In genomic region chr2:239882781-239883180, GRCh38 we compare ENCODE assay signal across 15 cellular contexts.
DNase-seq lines count a peak whose midpoint lies in the region; ATAC-seq and TF ChIP-seq lines count a peak whose summit lies in the region.
"Had no signal": no experiment of that assay in that cellular context is flagged by ENCODE, and none has a peak within 500 bp of the region (broad histone marks: within the 10 kb centered on the region; RNA-seq: fewer than 3 reads in every experiment).

No MANE protein-coding gene starts in this region.

- no peak overlapping the region for H2BK5ac ChIP-seq in neuronal stem cell (ENCODE audit: low read length)

- no peaks in the 10 kb centered on the region for H3K36me3 Mint-ChIP-seq in T-helper 17 cell (ENCODE audit: low read depth)
- no peaks in the 10 kb centered on the region for H3K36me3 Mint-ChIP-seq in endothelial cell (ENCODE audit: low read depth, unreplicated experiment)

- intact Hi-C loops in vagina (cut with DNase I): no loop called here

- H2AFZ ChIP-seq in neuronal stem cell (ENCODE audit: low read length): no peak overlapping the region
- H2AFZ ChIP-seq: PC-9 had no signal

- DNase-seq in activated effector memory CD4-positive, alpha-beta T cell treated with anti-CD3 and anti-CD28 coated beads, Interleukin-2, amount 50 U/mL, for 16 hours: peak; percentile 12
- no peak for DNase-seq in activated effector memory CD4-positive, alpha-beta T cell treated with Interleukin-2 at 50 U/mL for 16 hours
- DNase-seq in T-helper 17 cell (no peak), neuronal stem cell (ENCODE audit: low spot score) (no peak), vagina (ENCODE audit: extremely low spot score in 2 of 2) (peak; percentile 61 to 65), endothelial cell (ENCODE audit: low spot score) (no peak)
- DNase-seq: HFFc6, NCI-H1694 had no signal

- ATAC-seq in T-helper 17 cell (no peak), HG02884 (IDR thresholded peaks at IDR 0.05; ENCODE audit: unreplicated experiment) (no peak)
- ATAC-seq: Right ventricle myocardium inferior had no signal

- peak overlapping the region; percentile 39 for H3K4me3 Mint-ChIP-seq in T-helper 17 cell
- no peak overlapping the region for H3K4me3 Mint-ChIP-seq in endothelial cell (ENCODE audit: unreplicated experiment)
- H3K4me3 Mint-ChIP-seq: CD4-positive, alpha-beta T cell; GM23338 had no signal

- no peak overlapping the region for H3K4me2 ChIP-seq in neuronal stem cell (ENCODE audit: insufficient read depth, low read length, poor library complexity, severe bottlenecking)
- H3K4me2 ChIP-seq: GM23338, PC-9 had no signal

- H3K18ac ChIP-seq in neuronal stem cell (ENCODE audit: low read length): peak overlapping the region; percentile 12

- no peaks in the 10 kb centered on the region for H3K9me3 Mint-ChIP-seq in endothelial cell (ENCODE audit: unreplicated experiment)

- H3K23ac ChIP-seq in neuronal stem cell (ENCODE audit: low read depth, low read length, poor library complexity): no peak overlapping the region

- H3K27me3 Mint-ChIP-seq in T-helper 17 cell: peaks cover 4% of the 10 kb centered on the region
- no peaks in the 10 kb centered on the region for H3K27me3 Mint-ChIP-seq in endothelial cell (ENCODE audit: unreplicated experiment)

- TF ChIP-seq CTCF in vagina (IDR thresholded peaks at IDR 0.05) (no peak), endothelial cell (IDR thresholded peaks at IDR 0.05; ENCODE audit: unreplicated experiment) (no peak)

- H2AK5ac ChIP-seq in neuronal stem cell (ENCODE audit: low read depth, low read length): no peak overlapping the region

- H2BK15ac ChIP-seq in neuronal stem cell (ENCODE audit: low read length): no peak overlapping the region

- H3K9me3 ChIP-seq in T-helper 17 cell (ENCODE audit: control insufficient read depth, low read length, poor library complexity, severe bottlenecking) (peaks cover 5% of the 10 kb centered on the region), neuronal stem cell (replicated peaks in 1 of 2; ENCODE audit: control insufficient read depth in 2 of 2, insufficient read depth in 1 of 2, low read depth in 1 of 2, low read length in 2 of 2) (peaks cover 6% of the 10 kb centered on the region in 2 donors), vagina (peaks cover 17% of the 10 kb centered on the region)

- H4K8ac ChIP-seq in neuronal stem cell (ENCODE audit: low read depth, low read length): no peak overlapping the region

- no peak overlapping the region for H3K27ac ChIP-seq in neuronal stem cell (replicated peaks; ENCODE audit: low read length)
- H3K27ac ChIP-seq in vagina: no peak overlapping the region
- H3K27ac ChIP-seq: BLaER1 treated with 17β-estradiol and CSF1 and Interleukin-3, amounts not matched to agents 10 nM and 100 nM; PC-9 had no signal

- no peak for TF ChIP-seq POLR2A in vagina (IDR thresholded peaks at IDR 0.05)

- H4K91ac ChIP-seq in neuronal stem cell (ENCODE audit: low read depth, low read length, poor library complexity): no peak overlapping the region

- H3K4me3 ChIP-seq in neuronal stem cell (ENCODE audit: low read length in 2 of 2): no peak overlapping the region
- H3K4me3 ChIP-seq in vagina: no peak overlapping the region
- H3K4me3 ChIP-seq: BLaER1 treated with 17β-estradiol and CSF1 and Interleukin-3, amounts not matched to agents 10 nM and 100 nM; GM23338; HAP-1; PC-9 had no signal

- H3K4me1 Mint-ChIP-seq in T-helper 17 cell (peaks cover 15% of the 10 kb centered on the region), endothelial cell (ENCODE audit: unreplicated experiment) (peaks cover 25% of the 10 kb centered on the region)

- H3K4me1 ChIP-seq in neuronal stem cell (ENCODE audit: control insufficient read depth in 2 of 2, insufficient read depth in 1 of 2, low read depth in 1 of 2, low read length in 2 of 2): no peaks in the 10 kb centered on the region
- no peaks in the 10 kb centered on the region for H3K4me1 ChIP-seq in vagina
- H3K4me1 ChIP-seq: HAP-1 had no signal

- no peak overlapping the region for H2BK120ac ChIP-seq in neuronal stem cell (ENCODE audit: low read depth, low read length)

- H3K27me3 ChIP-seq in neuronal stem cell (ENCODE audit: control insufficient read depth in 3 of 3, insufficient read depth in 3 of 3, low read depth in 1 of 3, low read length in 3 of 3) (peaks cover 0 to 6% (median 0%) of the 10 kb centered on the region in 3 experiments), vagina (no peaks in the 10 kb centered on the region)
- H3K27me3 ChIP-seq: BLaER1 treated with 17β-estradiol and CSF1 and Interleukin-3, amounts not matched to agents 10 nM and 100 nM had no signal

- H3K14ac ChIP-seq in neuronal stem cell (ENCODE audit: low read length): no peak overlapping the region

- H3K27ac Mint-ChIP-seq in T-helper 17 cell: peak overlapping the region; percentile 75
- no peak overlapping the region for H3K27ac Mint-ChIP-seq in endothelial cell (ENCODE audit: unreplicated experiment)
- H3K27ac Mint-ChIP-seq: CD4-positive, alpha-beta T cell; GM23338; HFFc6 had no signal

- H3K79me1 ChIP-seq in neuronal stem cell (ENCODE audit: low read depth, low read length): no peaks in the 10 kb centered on the region

- no peak overlapping the region for H2BK12ac ChIP-seq in neuronal stem cell (ENCODE audit: low read length)

- H3K36me3 ChIP-seq in neuronal stem cell (replicated peaks in 1 of 2; ENCODE audit: control insufficient read depth in 2 of 2, insufficient read depth in 2 of 2, low read length in 2 of 2): no peaks in the 10 kb centered on the region
- H3K36me3 ChIP-seq in vagina: no peaks in the 10 kb centered on the region
- H3K36me3 ChIP-seq: HAP-1 had no signal

- no peak overlapping the region for H3K4ac ChIP-seq in neuronal stem cell (ENCODE audit: low read length)

- WGBS in neuronal stem cell (ENCODE audit: extremely low coverage in 2 of 2, insufficient read length in 2 of 2, insufficient replicate concordance in 1 of 2), 2 donors: no CpG with 5 or more reads among the region's 4 CpGs

- no peak overlapping the region for H3K9ac ChIP-seq in neuronal stem cell (ENCODE audit: low read depth, low read length, poor library complexity)
- H3K9ac ChIP-seq: BLaER1 treated with 17β-estradiol and CSF1 and Interleukin-3, amounts not matched to agents 10 nM and 100 nM had no signal

Comparison
In these comparisons a context has a peak if more than half of its experiments do, and no peak if none do; other contexts are left out.
1. DNase-seq: peak in activated effector memory CD4-positive, alpha-beta T cell treated with anti-CD3 and anti-CD28 coated beads, Interleukin-2, amount 50 U/mL, for 16 hours (single experiment) and vagina (2 of 2); none in activated effector memory CD4-positive, alpha-beta T cell treated with Interleukin-2 at 50 U/mL for 16 hours (single experiment), T-helper 17 cell (0 of 3), neuronal stem cell (single experiment) and endothelial cell (single experiment).